1 cellular context compared by ENCODE assay signal in the genomic region with DNA sequence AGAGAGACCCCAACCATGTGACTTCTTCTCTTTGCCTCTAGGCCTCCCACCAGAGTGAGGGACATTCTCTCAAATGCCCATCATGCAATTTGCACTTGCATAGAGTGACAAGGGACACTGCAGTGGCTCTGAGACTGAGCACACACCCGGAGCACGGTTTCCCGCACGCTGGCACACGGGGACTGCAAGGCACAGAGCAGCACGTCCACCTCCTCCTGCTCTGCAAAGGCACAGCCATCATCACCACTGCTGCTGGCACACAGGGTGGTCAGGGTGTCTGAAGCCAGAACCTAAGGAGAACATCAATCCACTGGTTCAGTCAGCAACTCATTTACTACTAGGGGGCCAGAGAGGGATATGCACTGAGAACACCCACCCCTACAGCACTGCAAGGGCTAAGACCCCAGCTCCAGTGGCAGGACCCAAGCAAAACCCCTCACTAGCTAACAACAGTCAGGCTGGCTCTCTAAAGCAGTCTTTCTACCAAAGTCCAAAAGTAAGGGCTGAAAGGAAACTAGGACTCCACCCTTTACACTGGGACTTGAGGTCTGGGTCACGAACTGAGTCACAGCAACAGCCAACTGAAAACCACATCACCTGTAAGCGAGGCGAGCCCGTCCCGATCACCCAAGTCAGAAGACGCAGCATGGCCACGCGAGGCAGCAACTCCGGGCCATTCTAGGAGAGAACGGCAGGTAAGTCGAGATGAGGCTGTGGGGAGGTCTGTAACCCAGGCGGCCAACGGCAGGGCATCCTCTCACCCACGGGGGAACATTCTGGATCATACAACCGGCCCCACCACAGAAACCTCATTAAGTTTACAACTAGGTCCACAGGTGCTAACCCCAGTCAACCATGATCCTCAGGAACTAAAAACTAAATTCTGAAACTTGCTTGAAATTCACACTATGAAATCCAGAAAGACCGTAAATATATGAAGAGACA.
TF ChIP-seq lines count a peak whose summit lies in the region.

No MANE protein-coding gene starts in this region.

TF ChIP-seq in GM12878, 131 proteins besides CTCF, POLR2A, EP300 and RAD21:
- peak; percentile 33; the same call in 1 of the 2 replicates for TF ChIP-seq CBFB (IDR thresholded peaks at IDR 0.05; ENCODE audit: low read depth)
- peak; percentile 78 for TF ChIP-seq RUNX3 (IDR thresholded peaks at IDR 0.05; ENCODE audit: low read length)
- TF ChIP-seq, protein P1, sequence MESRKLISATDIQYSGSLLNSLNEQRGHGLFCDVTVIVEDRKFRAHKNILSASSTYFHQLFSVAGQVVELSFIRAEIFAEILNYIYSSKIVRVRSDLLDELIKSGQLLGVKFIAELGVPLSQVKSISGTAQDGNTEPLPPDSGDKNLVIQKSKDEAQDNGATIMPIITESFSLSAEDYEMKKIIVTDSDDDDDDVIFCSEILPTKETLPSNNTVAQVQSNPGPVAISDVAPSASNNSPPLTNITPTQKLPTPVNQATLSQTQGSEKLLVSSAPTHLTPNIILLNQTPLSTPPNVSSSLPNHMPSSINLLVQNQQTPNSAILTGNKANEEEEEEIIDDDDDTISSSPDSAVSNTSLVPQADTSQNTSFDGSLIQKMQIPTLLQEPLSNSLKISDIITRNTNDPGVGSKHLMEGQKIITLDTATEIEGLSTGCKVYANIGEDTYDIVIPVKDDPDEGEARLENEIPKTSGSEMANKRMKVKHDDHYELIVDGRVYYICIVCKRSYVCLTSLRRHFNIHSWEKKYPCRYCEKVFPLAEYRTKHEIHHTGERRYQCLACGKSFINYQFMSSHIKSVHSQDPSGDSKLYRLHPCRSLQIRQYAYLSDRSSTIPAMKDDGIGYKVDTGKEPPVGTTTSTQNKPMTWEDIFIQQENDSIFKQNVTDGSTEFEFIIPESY (IDR thresholded peaks at IDR 0.05), result no peak
- TF ChIP-seq, protein P2, sequence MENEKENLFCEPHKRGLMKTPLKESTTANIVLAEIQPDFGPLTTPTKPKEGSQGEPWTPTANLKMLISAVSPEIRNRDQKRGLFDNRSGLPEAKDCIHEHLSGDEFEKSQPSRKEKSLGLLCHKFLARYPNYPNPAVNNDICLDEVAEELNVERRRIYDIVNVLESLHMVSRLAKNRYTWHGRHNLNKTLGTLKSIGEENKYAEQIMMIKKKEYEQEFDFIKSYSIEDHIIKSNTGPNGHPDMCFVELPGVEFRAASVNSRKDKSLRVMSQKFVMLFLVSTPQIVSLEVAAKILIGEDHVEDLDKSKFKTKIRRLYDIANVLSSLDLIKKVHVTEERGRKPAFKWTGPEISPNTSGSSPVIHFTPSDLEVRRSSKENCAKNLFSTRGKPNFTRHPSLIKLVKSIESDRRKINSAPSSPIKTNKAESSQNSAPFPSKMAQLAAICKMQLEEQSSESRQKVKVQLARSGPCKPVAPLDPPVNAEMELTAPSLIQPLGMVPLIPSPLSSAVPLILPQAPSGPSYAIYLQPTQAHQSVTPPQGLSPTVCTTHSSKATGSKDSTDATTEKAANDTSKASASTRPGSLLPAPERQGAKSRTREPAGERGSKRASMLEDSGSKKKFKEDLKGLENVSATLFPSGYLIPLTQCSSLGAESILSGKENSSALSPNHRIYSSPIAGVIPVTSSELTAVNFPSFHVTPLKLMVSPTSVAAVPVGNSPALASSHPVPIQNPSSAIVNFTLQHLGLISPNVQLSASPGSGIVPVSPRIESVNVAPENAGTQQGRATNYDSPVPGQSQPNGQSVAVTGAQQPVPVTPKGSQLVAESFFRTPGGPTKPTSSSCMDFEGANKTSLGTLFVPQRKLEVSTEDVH (IDR thresholded peaks at IDR 0.05; ENCODE audit: low read depth, partially characterized antibody), result no peak
- TF ChIP-seq MXI1 (IDR thresholded peaks at IDR 0.05; ENCODE audit: low read depth, low read length), result no peak
